In genomic region chr4:5133201-5133600, GRCh38 we compare ENCODE assay signal across 1 cellular context.
TF ChIP-seq lines count a peak whose summit lies in the region.

No MANE protein-coding gene starts in this region.

TF ChIP-seq in GM23338, 12 proteins besides CTCF, POLR2A, EP300 and RAD21 (continued from another document):
- TF ChIP-seq ZNF462 (CRISPR knock-in tag; IDR thresholded peaks at IDR 0.05): no peak
- TF ChIP-seq EZH2 (IDR thresholded peaks at IDR 0.05; ENCODE audit: low read depth, unreplicated experiment): no peak
